Comparison of ENCODE assay signal across 8 cellular contexts in genomic region chr5:142915840-142916424, GRCh38.
DNase-seq lines count a peak whose midpoint lies in the region; ATAC-seq and TF ChIP-seq lines count a peak whose summit lies in the region.

No MANE protein-coding gene starts in this region.

- peaks cover 0 to 11% (median 0%) of the 10 kb centered on the region in 12 donors for H3K4me1 ChIP-seq in heart left ventricle

- H3K9me3 Mint-ChIP-seq in type B pancreatic cell: no peaks in the 10 kb centered on the region

- WGBS in heart left ventricle, 4 donors: 62 to 71% (median 71%) methylated on average over 7 of the region's 7 CpGs

- H3K27ac ChIP-seq in heart left ventricle: no peak overlapping the region

- no peaks in the 10 kb centered on the region for H3K27me3 Mint-ChIP-seq in type B pancreatic cell

- in situ Hi-C loops in SK-MEL-5 (cut with HindIII; ENCODE audit: low pct_unique_long_range_greater_than_20kb, low sequenced_read_pairs): no loop called here

- ATAC-seq in GM19468 (IDR thresholded peaks at IDR 0.05; ENCODE audit: extremely low read depth, unreplicated experiment): peak; percentile 49
- peak in 3 of 4 donors; percentile 13 to 47 (median 44) for ATAC-seq in heart left ventricle

- H3K27ac Mint-ChIP-seq in type B pancreatic cell: peak overlapping the region; percentile 33

- TF ChIP-seq CTCF in heart left ventricle (IDR thresholded peaks at IDR 0.05) (peak in 11 of 12 donors; percentile 11 to 55 (median 47)), type B pancreatic cell (conservative IDR thresholded peaks at IDR 0.05) (peak; percentile 71)

- intact Hi-C loops in heart left ventricle (cut with DNase I): loop anchor here in 1 of 10 donors (5.0 kb wide), 1 partner anchor 911 kb away; no protein-coding TSS in a partner anchor

- H3K4me1 Mint-ChIP-seq in type B pancreatic cell (ENCODE audit: unreplicated experiment): peaks cover 14% of the 10 kb centered on the region

- peaks cover 0 to 87% (median 55%) of the 10 kb centered on the region in 9 donors for H3K36me3 ChIP-seq in heart left ventricle

- no peak for TF ChIP-seq POLR2A in heart left ventricle (IDR thresholded peaks at IDR 0.05)

- no peak overlapping the region for H3K4me3 ChIP-seq in heart left ventricle

- peak overlapping the region; percentile 11 for H3K4me3 Mint-ChIP-seq in type B pancreatic cell

- H3K27me3 ChIP-seq in heart left ventricle: no peaks in the 10 kb centered on the region

- peak; percentile 73 for DNase-seq in DMS 273 (lab: John Stamatoyannopoulos, UW; ENCODE audit: unreplicated experiment)
- no peak for DNase-seq in DMS 273 treated with DMSO at 0.1 percent for 48 hours (lab: John Stamatoyannopoulos, UW)
- peak; percentile 59 for DNase-seq in HT1080 (ENCODE audit: low read depth)
- DNase-seq in SK-MEL-5 (ENCODE audit: low read depth, low spot score): peak; percentile 42
- no peak for DNase-seq in heart left ventricle
- no peak for DNase-seq in type B pancreatic cell (ENCODE audit: extremely low spot score, unreplicated experiment)
- no peak for DNase-seq in stimulated activated CD4-positive, alpha-beta T cell treated with anti-CD3 and anti-CD28 coated beads, Interleukin-4, amount 100 ng/mL, for 1 hour

- peaks cover 8% of the 10 kb centered on the region for H3K36me3 Mint-ChIP-seq in type B pancreatic cell

- H3K9me3 ChIP-seq in heart left ventricle: no peaks in the 10 kb centered on the region

Comparison
In these comparisons a context has a peak if more than half of its experiments do, and no peak if none do; other contexts are left out.
1. DNase-seq: peak in DMS 273 (single experiment), HT1080 (single experiment) and SK-MEL-5 (single experiment); none in DMS 273 treated with DMSO at 0.1 percent for 48 hours (single experiment), heart left ventricle (0 of 5), type B pancreatic cell (single experiment) and stimulated activated CD4-positive, alpha-beta T cell treated with anti-CD3 and anti-CD28 coated beads, Interleukin-4, amount 100 ng/mL, for 1 hour (single experiment).